In genomic region chr11:108938604-108939003, GRCh38 we compare ENCODE assay signal across 17 cellular contexts.
DNase-seq lines count a peak whose midpoint lies in the region; ATAC-seq and TF ChIP-seq lines count a peak whose summit lies in the region.
"Had no signal": no experiment of that assay in that cellular context is flagged by ENCODE, and none has a peak within 500 bp of the region (broad histone marks: within the 10 kb centered on the region; RNA-seq: fewer than 3 reads in every experiment).

No MANE protein-coding gene starts in this region.

- TF ChIP-seq POLR2A in sigmoid colon (IDR thresholded peaks at IDR 0.05) = no peak

- POLR2A ChIA-PET in activated CD8-positive, alpha-beta T cell treated with anti-CD3 and anti-CD28 coated beads for 36 hours (lab: Charles Lee) = no interaction called here

- no peaks in the 10 kb centered on the region for H3K4me1 Mint-ChIP-seq in activated CD8-positive, alpha-beta T cell treated with anti-CD3 and anti-CD28 coated beads for 36 hours (ENCODE audit: low read depth)
- H3K4me1 Mint-ChIP-seq: CD4-positive, alpha-beta memory T cell had no signal

- CTCF ChIA-PET in activated CD8-positive, alpha-beta T cell treated with anti-CD3 and anti-CD28 coated beads for 36 hours (lab: Charles Lee) = no interaction called here

- TF ChIP-seq CTCF in cardiac fibroblast (IDR thresholded peaks at IDR 0.05; ENCODE audit: low read depth, low read length) (no peak), sigmoid colon (IDR thresholded peaks at IDR 0.05) (no peak)
- TF ChIP-seq CTCF in activated CD8-positive, alpha-beta T cell treated with anti-CD3 and anti-CD28 coated beads for 36 hours (IDR thresholded peaks at IDR 0.05) = no peak

- no peaks in the 10 kb centered on the region for H3K9me3 ChIP-seq in sigmoid colon
- H3K9me3 ChIP-seq: BE2C had no signal

- no peak overlapping the region for H3K27ac ChIP-seq in sigmoid colon
- H3K27ac ChIP-seq: PC-9, SK-N-MC had no signal

- no peak overlapping the region for H3K4me3 Mint-ChIP-seq in activated CD8-positive, alpha-beta T cell treated with anti-CD3 and anti-CD28 coated beads for 36 hours
- H3K4me3 Mint-ChIP-seq: CD4-positive, alpha-beta memory T cell had no signal

- DNase-seq in COLO829 (ENCODE audit: low spot score) (peak; percentile 85), LHCN-M2 (ENCODE audit: low read depth) (peak; percentile 36), cardiac fibroblast (ENCODE audit: low read depth in 2 of 2) (peak; percentile 47 to 49), medulla oblongata (ENCODE audit: extremely low spot score) (peak; percentile 14), sigmoid colon (no peak), left cardiac atrium (no peak)
- no peak for DNase-seq in activated naive CD4-positive, alpha-beta T cell treated with Interleukin-2 at 50 U/mL for 16 hours
- no peak for DNase-seq in activated CD8-positive, alpha-beta T cell treated with anti-CD3 and anti-CD28 coated beads for 36 hours
- DNase-seq: ACHN; BE2C; CD4-positive, alpha-beta memory T cell; NCI-H1092; NCI-H2107; NCI-H345; NCI-H748 treated with DMSO at 0.1 percent for 48 hours; PC-9 had no signal

- no peaks in the 10 kb centered on the region for H3K27me3 Mint-ChIP-seq in activated CD8-positive, alpha-beta T cell treated with anti-CD3 and anti-CD28 coated beads for 36 hours
- H3K27me3 Mint-ChIP-seq: CD4-positive, alpha-beta memory T cell had no signal

- H3K4me3 ChIP-seq in cardiac fibroblast (replicated peaks in 1 of 2; ENCODE audit: low read depth in 2 of 2, low read length in 2 of 2) (no peak overlapping the region), sigmoid colon (no peak overlapping the region)
- H3K4me3 ChIP-seq: PC-9, SK-N-MC had no signal

- no peak for ATAC-seq in left cardiac atrium
- ATAC-seq in activated CD8-positive, alpha-beta T cell treated with anti-CD3 and anti-CD28 coated beads for 36 hours = no peak

- H3K27me3 ChIP-seq in sigmoid colon = no peaks in the 10 kb centered on the region
- H3K27me3 ChIP-seq: BE2C had no signal

- intact Hi-C loops in sigmoid colon (cut with DNase I) (no loop called here), left cardiac atrium (cut with DNase I) (no loop called here)
- intact Hi-C loops in activated CD8-positive, alpha-beta T cell treated with anti-CD3 and anti-CD28 coated beads for 36 hours (cut with micrococcal nuclease) = no loop called here

- 79 to 89% methylated on average over 1 of the region's 1 CpG for WGBS in sigmoid colon, 2 donors

- no peak for TF ChIP-seq EP300 in sigmoid colon (IDR thresholded peaks at IDR 0.05)

- no peaks in the 10 kb centered on the region for H3K4me1 ChIP-seq in sigmoid colon

- no peak overlapping the region for H3K27ac Mint-ChIP-seq in activated CD8-positive, alpha-beta T cell treated with anti-CD3 and anti-CD28 coated beads for 36 hours
- H3K27ac Mint-ChIP-seq: CD4-positive, alpha-beta memory T cell had no signal

- no peaks in the 10 kb centered on the region for H3K9me3 Mint-ChIP-seq in activated CD8-positive, alpha-beta T cell treated with anti-CD3 and anti-CD28 coated beads for 36 hours
- H3K9me3 Mint-ChIP-seq: CD4-positive, alpha-beta memory T cell had no signal

- peaks cover 36% of the 10 kb centered on the region for H3K36me3 Mint-ChIP-seq in activated CD8-positive, alpha-beta T cell treated with anti-CD3 and anti-CD28 coated beads for 36 hours (ENCODE audit: low read depth)

- H3K36me3 ChIP-seq in sigmoid colon = peaks cover 0 to 18% (median 2%) of the 10 kb centered on the region in 4 donors
- H3K36me3 ChIP-seq: BE2C had no signal

Comparison
In these comparisons a context has a peak if more than half of its experiments do, and no peak if none do; other contexts are left out.
1. DNase-seq: peak in COLO829 (single experiment), LHCN-M2 (single experiment), cardiac fibroblast (2 of 2) and medulla oblongata (single experiment); none in activated naive CD4-positive, alpha-beta T cell treated with Interleukin-2 at 50 U/mL for 16 hours (single experiment), sigmoid colon (single experiment), left cardiac atrium (single experiment) and activated CD8-positive, alpha-beta T cell treated with anti-CD3 and anti-CD28 coated beads for 36 hours (single experiment).